In genomic region chr20:62500237-62500864, GRCh38 we compare ENCODE assay signal across 1 cellular context.
TF ChIP-seq lines count a peak whose summit lies in the region.

No MANE protein-coding gene starts in this region.

TF ChIP-seq in HepG2, 621 proteins besides CTCF, POLR2A, EP300 and RAD21 (continued from another document):
- TF ChIP-seq, protein P1, sequence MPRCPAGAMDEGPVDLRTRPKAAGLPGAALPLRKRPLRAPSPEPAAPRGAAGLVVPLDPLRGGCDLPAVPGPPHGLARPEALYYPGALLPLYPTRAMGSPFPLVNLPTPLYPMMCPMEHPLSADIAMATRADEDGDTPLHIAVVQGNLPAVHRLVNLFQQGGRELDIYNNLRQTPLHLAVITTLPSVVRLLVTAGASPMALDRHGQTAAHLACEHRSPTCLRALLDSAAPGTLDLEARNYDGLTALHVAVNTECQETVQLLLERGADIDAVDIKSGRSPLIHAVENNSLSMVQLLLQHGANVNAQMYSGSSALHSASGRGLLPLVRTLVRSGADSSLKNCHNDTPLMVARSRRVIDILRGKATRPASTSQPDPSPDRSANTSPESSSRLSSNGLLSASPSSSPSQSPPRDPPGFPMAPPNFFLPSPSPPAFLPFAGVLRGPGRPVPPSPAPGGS (CRISPR knock-in tag; IDR thresholded peaks at IDR 0.05), result no peak
- no peak for TF ChIP-seq ZFP1 (CRISPR knock-in tag; IDR thresholded peaks at IDR 0.05)
- no peak for TF ChIP-seq RXRB (CRISPR knock-in tag; IDR thresholded peaks at IDR 0.05; ENCODE audit: borderline replicate concordance)
- TF ChIP-seq ZNF7 (CRISPR knock-in tag; IDR thresholded peaks at IDR 0.05), result no peak
- TF ChIP-seq THRA (CRISPR knock-in tag; IDR thresholded peaks at IDR 0.05; ENCODE audit: borderline replicate concordance), result peak; percentile 58
- TF ChIP-seq ZNF747 (CRISPR knock-in tag; IDR thresholded peaks at IDR 0.05; ENCODE audit: borderline replicate concordance), result no peak
- TF ChIP-seq ZBTB44 (CRISPR knock-in tag; IDR thresholded peaks at IDR 0.05), result no peak
- no peak for TF ChIP-seq TMF1 (CRISPR knock-in tag; IDR thresholded peaks at IDR 0.05; ENCODE audit: low read depth)
- peak; percentile 80; the same call in 1 of the 2 replicates for TF ChIP-seq IRF9 (CRISPR knock-in tag; IDR thresholded peaks at IDR 0.05; ENCODE audit: borderline replicate concordance)
- 0 out of 2 replicates have a peak, but pooled peaks have one; percentile 17 for TF ChIP-seq HDAC2 (CRISPR knock-in tag; IDR thresholded peaks at IDR 0.05)
- TF ChIP-seq ZNF749 (CRISPR knock-in tag; IDR thresholded peaks at IDR 0.05; ENCODE audit: borderline replicate concordance), result no peak
- TF ChIP-seq ZNF446 (CRISPR knock-in tag; IDR thresholded peaks at IDR 0.05), result no peak
- no peak for TF ChIP-seq ZNF292 (CRISPR knock-in tag; IDR thresholded peaks at IDR 0.05; ENCODE audit: borderline replicate concordance, low read depth)
- 0 out of 2 replicates have a peak, but pooled peaks have one; percentile 34 for TF ChIP-seq ZNF83 (CRISPR knock-in tag; IDR thresholded peaks at IDR 0.05; ENCODE audit: borderline replicate concordance)
- TF ChIP-seq, protein P2, sequence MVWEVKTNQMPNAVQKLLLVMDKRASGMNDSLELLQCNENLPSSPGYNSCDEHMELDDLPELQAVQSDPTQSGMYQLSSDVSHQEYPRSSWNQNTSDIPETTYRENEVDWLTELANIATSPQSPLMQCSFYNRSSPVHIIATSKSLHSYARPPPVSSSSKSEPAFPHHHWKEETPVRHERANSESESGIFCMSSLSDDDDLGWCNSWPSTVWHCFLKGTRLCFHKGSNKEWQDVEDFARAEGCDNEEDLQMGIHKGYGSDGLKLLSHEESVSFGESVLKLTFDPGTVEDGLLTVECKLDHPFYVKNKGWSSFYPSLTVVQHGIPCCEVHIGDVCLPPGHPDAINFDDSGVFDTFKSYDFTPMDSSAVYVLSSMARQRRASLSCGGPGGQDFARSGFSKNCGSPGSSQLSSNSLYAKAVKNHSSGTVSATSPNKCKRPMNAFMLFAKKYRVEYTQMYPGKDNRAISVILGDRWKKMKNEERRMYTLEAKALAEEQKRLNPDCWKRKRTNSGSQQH (CRISPR knock-in tag; IDR thresholded peaks at IDR 0.05; ENCODE audit: low read depth), result no peak
- no peak for TF ChIP-seq HMG20B (CRISPR knock-in tag; conservative IDR thresholded peaks at IDR 0.05)
- TF ChIP-seq SMAD1 (CRISPR knock-in tag; IDR thresholded peaks at IDR 0.05; ENCODE audit: borderline replicate concordance, low read depth), result peak; percentile 90; the same call in 1 of the 2 replicates
- no peak for TF ChIP-seq JDP2 (CRISPR knock-in tag; IDR thresholded peaks at IDR 0.05; ENCODE audit: borderline replicate concordance)
- no peak for TF ChIP-seq EED (CRISPR knock-in tag; IDR thresholded peaks at IDR 0.05)
- TF ChIP-seq ZBTB7A (CRISPR knock-in tag; IDR thresholded peaks at IDR 0.05), result no peak
- TF ChIP-seq FLYWCH1 (CRISPR knock-in tag; IDR thresholded peaks at IDR 0.05), result no peak
- TF ChIP-seq REL (CRISPR knock-in tag; conservative IDR thresholded peaks at IDR 0.05), result no peak
- TF ChIP-seq, protein P3, sequence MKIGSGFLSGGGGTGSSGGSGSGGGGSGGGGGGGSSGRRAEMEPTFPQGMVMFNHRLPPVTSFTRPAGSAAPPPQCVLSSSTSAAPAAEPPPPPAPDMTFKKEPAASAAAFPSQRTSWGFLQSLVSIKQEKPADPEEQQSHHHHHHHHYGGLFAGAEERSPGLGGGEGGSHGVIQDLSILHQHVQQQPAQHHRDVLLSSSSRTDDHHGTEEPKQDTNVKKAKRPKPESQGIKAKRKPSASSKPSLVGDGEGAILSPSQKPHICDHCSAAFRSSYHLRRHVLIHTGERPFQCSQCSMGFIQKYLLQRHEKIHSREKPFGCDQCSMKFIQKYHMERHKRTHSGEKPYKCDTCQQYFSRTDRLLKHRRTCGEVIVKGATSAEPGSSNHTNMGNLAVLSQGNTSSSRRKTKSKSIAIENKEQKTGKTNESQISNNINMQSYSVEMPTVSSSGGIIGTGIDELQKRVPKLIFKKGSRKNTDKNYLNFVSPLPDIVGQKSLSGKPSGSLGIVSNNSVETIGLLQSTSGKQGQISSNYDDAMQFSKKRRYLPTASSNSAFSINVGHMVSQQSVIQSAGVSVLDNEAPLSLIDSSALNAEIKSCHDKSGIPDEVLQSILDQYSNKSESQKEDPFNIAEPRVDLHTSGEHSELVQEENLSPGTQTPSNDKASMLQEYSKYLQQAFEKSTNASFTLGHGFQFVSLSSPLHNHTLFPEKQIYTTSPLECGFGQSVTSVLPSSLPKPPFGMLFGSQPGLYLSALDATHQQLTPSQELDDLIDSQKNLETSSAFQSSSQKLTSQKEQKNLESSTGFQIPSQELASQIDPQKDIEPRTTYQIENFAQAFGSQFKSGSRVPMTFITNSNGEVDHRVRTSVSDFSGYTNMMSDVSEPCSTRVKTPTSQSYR (CRISPR knock-in tag; IDR thresholded peaks at IDR 0.05; ENCODE audit: borderline replicate concordance), result peak; percentile 77; the same call in 1 of the 2 replicates
- TF ChIP-seq XBP1 (CRISPR knock-in tag; IDR thresholded peaks at IDR 0.05), result no peak
- TF ChIP-seq, protein P4, sequence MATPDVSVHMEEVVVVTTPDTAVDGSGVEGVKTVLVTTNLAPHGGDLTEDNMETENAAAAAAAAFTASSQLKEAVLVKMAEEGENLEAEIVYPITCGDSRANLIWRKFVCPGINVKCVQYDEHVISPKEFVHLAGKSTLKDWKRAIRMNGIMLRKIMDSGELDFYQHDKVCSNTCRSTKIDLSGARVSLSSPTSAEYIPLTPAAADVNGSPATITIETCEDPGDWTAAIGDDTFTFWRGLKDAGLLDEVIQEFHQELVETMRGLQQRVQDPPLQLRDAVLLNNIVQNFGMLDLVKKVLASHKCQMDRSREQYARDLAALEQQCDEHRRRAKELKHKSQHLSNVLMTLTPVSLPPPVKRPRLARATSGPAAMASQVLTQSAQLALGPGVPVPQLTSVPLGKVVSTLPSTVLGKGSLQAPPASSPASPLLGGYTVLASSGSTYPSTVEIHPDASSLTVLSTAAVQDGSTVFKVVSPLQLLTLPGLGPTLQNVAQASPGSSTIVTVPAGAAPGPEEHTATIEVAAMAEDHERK (CRISPR knock-in tag; IDR thresholded peaks at IDR 0.05; ENCODE audit: low read depth), result no peak
- no peak for TF ChIP-seq ZNF382 (CRISPR knock-in tag; IDR thresholded peaks at IDR 0.05; ENCODE audit: borderline replicate concordance)
- peak; percentile 97 for TF ChIP-seq MAZ (IDR thresholded peaks at IDR 0.05; ENCODE audit: borderline replicate concordance, low read depth, low read length)
- peak; percentile 82; the same call in 1 of the 2 replicates for TF ChIP-seq MAZ (CRISPR knock-in tag; IDR thresholded peaks at IDR 0.05; ENCODE audit: low read depth)
- no peak for TF ChIP-seq ZFP36L1 (CRISPR knock-in tag; IDR thresholded peaks at IDR 0.05)
